ENCODE assay signal across 8 cellular contexts in genomic region chrX:66638591-66639500, GRCh38. TPM values are rescaled to one million over a fixed set of nuclear protein-coding genes. Genes with fewer than 3 reads are reported as not detected.
DNase-seq lines count a peak whose midpoint lies in the region; ATAC-seq and TF ChIP-seq lines count a peak whose summit lies in the region.

EDA2R (minus strand) TSS chrX:66639078; CDS start chrX:66616020, 23,058 bp downstream.

- H3K9me3 Mint-ChIP-seq in T-cell = no peaks in the 10 kb centered on the region
- no peaks in the 10 kb centered on the region for H3K9me3 Mint-ChIP-seq in memory B cell

- H3K27ac Mint-ChIP-seq in T-cell (peak within 1 kb of the TSS in 1 of 2 donors; percentile 31), memory B cell (no peak within 1 kb of the TSS)

- CTCF ChIA-PET in AG04449 (lab: Yijun Ruan, JAX) = interaction anchor here (1.2 kb wide), 1 partner anchor 63 kb away, joined by 3 read pairs; no protein-coding TSS in a partner anchor
- CTCF ChIA-PET in T-cell (lab: Charles Lee) = no interaction called here

- H3K4me3 Mint-ChIP-seq in T-cell (peak within 1 kb of the TSS; percentile 60 to 70 (median 63)), memory B cell (peak within 1 kb of the TSS; percentile 87)

- ATAC-seq in GM18861 (IDR thresholded peaks at IDR 0.05; ENCODE audit: unreplicated experiment) (peak; percentile 90), HG02973 (IDR thresholded peaks at IDR 0.05; ENCODE audit: unreplicated experiment) (peak; percentile 92), T-cell (replicated peaks in 1 of 4) (peak; percentile 63 to 84 (median 80)), memory B cell (ENCODE audit: low read depth) (peak; percentile 72)
- peak; percentile 61 for ATAC-seq in stimulated activated naive CD8-positive, alpha-beta T cell treated with anti-CD3 and anti-CD28 coated beads, Interleukin-15, Interleukin-2, amounts not matched to agents 100 U/mL and 50 U/mL, for 24 hours

- H3K27me3 Mint-ChIP-seq in T-cell = peaks cover 0 to 21% of the 10 kb centered on the region in 2 donors
- no peaks in the 10 kb centered on the region for H3K27me3 Mint-ChIP-seq in memory B cell

- H3K4me1 Mint-ChIP-seq in T-cell (peaks cover 7 to 14% (median 7%) of the 10 kb centered on the region in 3 donors), memory B cell (peaks cover 7% of the 10 kb centered on the region)

- TF ChIP-seq CTCF in AG04449 (IDR thresholded peaks at IDR 0.05; ENCODE audit: insufficient read depth, low read length, missing control alignments) = no peak

- POLR2A ChIA-PET in AG04449 (lab: Yijun Ruan, JAX) = interaction anchor here (1.2 kb wide), 1 partner anchor 17 kb away, joined by 3 read pairs; no protein-coding TSS in a partner anchor
- POLR2A ChIA-PET in T-cell (lab: Charles Lee) = no interaction called here

- no peak for DNase-seq in AG04449 (ENCODE audit: low read depth, low spot score)
- DNase-seq in T-cell = peak in 9 of 34 experiments; percentile 1 to 13 (median 5)
- DNase-seq in dermis blood vessel endothelial cell = peak; percentile 16
- DNase-seq in memory B cell (ENCODE audit: low spot score in 2 of 2) = no peak
- DNase-seq in stimulated activated naive CD8-positive, alpha-beta T cell treated with anti-CD3 and anti-CD28 coated beads, Interleukin-15, Interleukin-2, amounts not matched to agents 100 U/mL and 50 U/mL, for 24 hours = peak; percentile 12
- DNase-seq in NCI-H526 treated with DMSO at 0.1 percent for 48 hours (lab: John Stamatoyannopoulos, UW) = no peak

- no peaks in the 10 kb centered on the region for H3K36me3 Mint-ChIP-seq in T-cell
- H3K36me3 Mint-ChIP-seq in memory B cell = no peaks in the 10 kb centered on the region

- peak within 1 kb of the TSS; percentile 68 for H3K4me3 ChIP-seq in AG04449 (ENCODE audit: low read depth, low read length)

RNA-seq across cellular contexts. Expression of gene EDA2R, which starts in this region (rescaled TPM):
- total RNA-seq in T-cell = under 1 TPM; 0.25 to 0.99 (median 0.66) TPM
- 1.1 and 1.9 TPM in 2 replicates for total RNA-seq in dermis blood vessel endothelial cell

Comparison
In these comparisons a context has a peak if more than half of its experiments do, and no peak if none do; other contexts are left out.
1. Peak in ATAC-seq in T-cell; RNA of the gene not detected or under 1 TPM.
2. DNase-seq: peak in dermis blood vessel endothelial cell (single experiment) and stimulated activated naive CD8-positive, alpha-beta T cell treated with anti-CD3 and anti-CD28 coated beads, Interleukin-15, Interleukin-2, amounts not matched to agents 100 U/mL and 50 U/mL, for 24 hours (single experiment); none in AG04449 (single experiment), memory B cell (0 of 2) and NCI-H526 treated with DMSO at 0.1 percent for 48 hours (single experiment).
3. Peak in every context shown above with its lines, with median percentiles within 50 percentile points of each other: ATAC-seq.